In the genomic region with DNA sequence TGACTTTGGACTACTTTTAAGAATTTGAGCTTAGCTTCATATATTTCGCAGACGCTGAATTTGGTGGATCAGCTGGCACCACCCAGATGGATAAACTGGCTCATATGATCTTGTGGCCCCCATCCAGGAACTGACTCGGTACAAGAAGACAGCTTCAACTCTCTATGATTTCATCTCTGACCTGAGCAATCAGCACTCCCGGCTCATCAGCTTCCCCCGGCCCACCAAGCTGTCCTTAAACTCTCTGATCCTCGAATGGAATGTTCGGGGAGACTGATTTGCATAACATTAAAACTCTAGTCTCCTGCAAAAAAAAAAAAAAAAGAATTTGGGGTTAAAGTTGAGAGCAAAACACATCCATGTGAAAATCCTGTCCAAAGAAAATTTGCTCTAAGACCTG, we compare ENCODE assay signal across 24 cellular contexts.
"Had no signal": no experiment of that assay in that cellular context is flagged by ENCODE, and none has a peak within 500 bp of the region (broad histone marks: within the 10 kb centered on the region; RNA-seq: fewer than 3 reads in every experiment).

No MANE protein-coding gene starts in this region.

- H3K9me3 ChIP-seq: colonic mucosa, psoas muscle, sigmoid colon, spleen, testis, tibial artery had no signal

- H3K4me2 ChIP-seq: neural progenitor cell had no signal

- H3K27ac ChIP-seq: colonic mucosa, neural progenitor cell, psoas muscle, sigmoid colon, spleen, testis, tibial artery had no signal

- H3K9ac ChIP-seq: neural progenitor cell had no signal

- ATAC-seq: left lobe of liver; naive thymus-derived CD4-positive, alpha-beta T cell; psoas muscle; right cardiac atrium; stimulated activated memory B cell treated with anti-CD40 and anti-IgM and Interleukin-4, amounts not matched to agents 10 μg/mL and 1 μg/mL and 100 μg/mL, for 72 hours; stimulated activated naive CD8-positive, alpha-beta T cell treated with anti-CD3 and anti-CD28 coated beads, Interleukin-15, Interleukin-2, amounts not matched to agents 100 U/mL and 50 U/mL, for 24 hours had no signal

- H3K36me3 Mint-ChIP-seq: naive thymus-derived CD4-positive, alpha-beta T cell; neural progenitor cell; stimulated activated memory B cell treated with anti-CD40 and anti-IgM and Interleukin-4, amounts not matched to agents 10 μg/mL and 1 μg/mL and 100 μg/mL, for 72 hours; type B pancreatic cell had no signal

- H2AFZ ChIP-seq: neural progenitor cell had no signal

- H3K4me1 ChIP-seq: colonic mucosa, neural progenitor cell, sigmoid colon, testis, tibial artery had no signal

- H3K36me3 ChIP-seq: colonic mucosa, neural progenitor cell, sigmoid colon, spleen, tibial artery had no signal

- DNase-seq: colonic mucosa; effector CD8-positive, alpha-beta T cell; erythroblast; hypothalamus; kidney; mesendoderm; midbrain; naive thymus-derived CD4-positive, alpha-beta T cell; nucleus accumbens; psoas muscle; right cardiac atrium; sigmoid colon; spleen; stimulated activated CD4-positive, alpha-beta T cell treated with anti-CD3 and anti-CD28 coated beads, Interleukin-4, amount 100 ng/mL, for 4 hours; stimulated activated naive CD8-positive, alpha-beta T cell treated with anti-CD3 and anti-CD28 coated beads, Interleukin-15, Interleukin-2, amounts not matched to agents 100 U/mL and 50 U/mL, for 24 hours; substantia nigra; testis; tibial artery had no signal

- H3K27ac Mint-ChIP-seq: dendritic cell treated with granulocyte-macrophage colony-stimulating factor and Interleukin-4, amounts not matched to agents 40 ng/mL and 50 ng/mL, for 4 days; naive thymus-derived CD4-positive, alpha-beta T cell; nephron; neural progenitor cell; stimulated activated memory B cell treated with anti-CD40 and anti-IgM and Interleukin-4, amounts not matched to agents 10 μg/mL and 1 μg/mL and 100 μg/mL, for 72 hours; type B pancreatic cell had no signal

- H3K4me1 Mint-ChIP-seq: naive thymus-derived CD4-positive, alpha-beta T cell; nephron; neural progenitor cell; stimulated activated memory B cell treated with anti-CD40 and anti-IgM and Interleukin-4, amounts not matched to agents 10 μg/mL and 1 μg/mL and 100 μg/mL, for 72 hours had no signal

- H3K4me3 ChIP-seq: colonic mucosa, neural progenitor cell, psoas muscle, sigmoid colon, spleen, testis, tibial artery had no signal

- H3K4me3 Mint-ChIP-seq: dendritic cell treated with granulocyte-macrophage colony-stimulating factor and Interleukin-4, amounts not matched to agents 40 ng/mL and 50 ng/mL, for 4 days; naive thymus-derived CD4-positive, alpha-beta T cell; nephron; neural progenitor cell; stimulated activated memory B cell treated with anti-CD40 and anti-IgM and Interleukin-4, amounts not matched to agents 10 μg/mL and 1 μg/mL and 100 μg/mL, for 72 hours; type B pancreatic cell had no signal

- H3K9me3 Mint-ChIP-seq: dendritic cell treated with granulocyte-macrophage colony-stimulating factor and Interleukin-4, amounts not matched to agents 40 ng/mL and 50 ng/mL, for 4 days; nephron; neural progenitor cell had no signal

- H3K27me3 ChIP-seq: colonic mucosa, neural progenitor cell, sigmoid colon, testis had no signal
